19 cellular contexts compared by ENCODE assay signal in the genomic region with DNA sequence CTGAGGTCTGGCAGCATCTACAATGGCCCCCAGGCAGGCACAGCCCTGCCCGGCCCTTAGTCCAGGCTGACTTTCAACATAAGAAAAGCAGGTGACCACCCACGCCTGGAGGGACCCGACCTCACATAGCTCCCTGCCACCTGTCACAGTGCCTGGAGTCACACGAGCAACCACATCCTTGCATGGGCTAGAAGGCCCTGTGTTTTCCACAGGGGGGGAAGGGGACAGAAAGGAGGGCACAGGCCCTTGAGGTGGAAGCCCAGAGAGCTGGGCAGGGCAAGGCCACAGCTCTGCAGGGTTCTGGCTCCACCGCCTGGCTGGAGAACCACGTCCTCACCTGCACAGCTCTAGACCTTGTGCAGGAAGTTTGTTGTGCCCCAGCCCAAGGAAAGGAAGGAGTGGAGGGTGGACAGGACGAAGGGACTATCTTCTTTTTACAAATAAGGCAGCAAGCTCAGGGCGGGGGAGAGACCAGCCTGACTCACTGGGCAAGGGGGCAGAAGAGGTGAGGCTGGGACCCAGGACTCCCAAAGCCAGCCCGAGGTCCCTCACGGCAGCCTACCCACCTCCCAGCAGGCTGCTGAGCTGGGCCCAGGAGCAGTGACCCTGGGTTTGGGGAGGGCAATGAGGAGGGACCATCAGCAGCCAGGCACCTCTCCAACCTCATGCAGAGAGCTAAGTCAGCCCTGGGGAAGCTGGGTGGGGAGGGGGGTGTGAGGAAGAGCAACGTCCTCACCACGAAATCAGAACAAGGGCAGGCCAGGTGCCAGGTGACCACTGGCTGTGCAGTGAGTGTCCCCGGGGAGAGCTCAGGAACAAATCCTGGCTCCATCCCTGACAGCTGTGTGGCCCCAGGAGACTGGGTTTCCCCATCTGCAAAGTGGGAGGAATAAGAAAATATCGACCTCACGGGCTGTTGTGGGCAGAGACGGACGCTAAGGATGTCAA. TPM values are rescaled to one million over a fixed set of nuclear protein-coding genes. Genes with fewer than 3 reads are reported as not detected.
DNase-seq lines count a peak whose midpoint lies in the region; ATAC-seq, FAIRE-seq and TF ChIP-seq lines count a peak whose summit lies in the region.
"Had no signal": no experiment of that assay in that cellular context is flagged by ENCODE, and none has a peak within 500 bp of the region (broad histone marks: within the 10 kb centered on the region; RNA-seq: fewer than 3 reads in every experiment).

No MANE protein-coding gene starts in this region.

- H3K36me3 ChIP-seq in HEK293 (ENCODE audit: control insufficient read depth in 2 of 2, insufficient read depth in 1 of 2, low read length in 2 of 2) (no peaks in the 10 kb centered on the region), H1 (ENCODE audit: control insufficient read depth in 2 of 4, insufficient read depth in 4 of 4, low read length in 3 of 4) (no peaks in the 10 kb centered on the region)
- H3K36me3 ChIP-seq: vagina had no signal

- DNase-seq in activated naive CD8-positive, alpha-beta T cell treated with anti-CD3 and anti-CD28 coated beads for 36 hours: no peak
- DNase-seq in activated naive CD8-positive, alpha-beta T cell treated with anti-CD3 and anti-CD28 coated beads, Interleukin-2, amount 50 U/mL, for 24 hours: no peak
- DNase-seq in H1 (ENCODE audit: low read depth in 1 of 2, low spot score in 2 of 2): no peak
- no peak for DNase-seq in sciatic nerve (ENCODE audit: low spot score)
- DNase-seq: activated CD8-positive, alpha-beta memory T cell treated with anti-CD3 and anti-CD28 coated beads, Interleukin-2, amount 50 U/mL, for 48 hours; dermis blood vessel endothelial cell; KBM-7; NCI-H1694 treated with DMSO at 0.1 percent for 48 hours; NCI-H524 treated with DMSO at 0.1 percent for 48 hours; stimulated activated CD4-positive, alpha-beta T cell treated with anti-CD3 and anti-CD28 coated beads, Interleukin-2, amount 100 ng/mL, for 24 hours had no signal

- no peak overlapping the region for H2BK20ac ChIP-seq in H1 (ENCODE audit: low read length)

- H4K5ac ChIP-seq in H1 (ENCODE audit: insufficient read length, low read depth, low read length): no peak overlapping the region

- H4K20me1 ChIP-seq in H1 (replicated peaks in 1 of 2; ENCODE audit: control insufficient read depth in 1 of 2, insufficient read depth in 2 of 2, low read length in 2 of 2): no peaks in the 10 kb centered on the region

- intact Hi-C loops in sciatic nerve (cut with DNase I): no loop called here

- H3K4me1 Mint-ChIP-seq in activated naive CD8-positive, alpha-beta T cell treated with anti-CD3 and anti-CD28 coated beads for 36 hours: peaks cover 40% of the 10 kb centered on the region
- peaks cover 47% of the 10 kb centered on the region for H3K4me1 Mint-ChIP-seq in activated naive CD8-positive, alpha-beta T cell treated with anti-CD3 and anti-CD28 coated beads, Interleukin-2, amount 50 U/mL, for 24 hours

- H4K91ac ChIP-seq in H1 (replicated peaks; ENCODE audit: insufficient read length, low read length): no peak overlapping the region

- H3K23ac ChIP-seq in H1 (ENCODE audit: insufficient read length): no peak overlapping the region

- H2AFZ ChIP-seq in H1 (ENCODE audit: low read length): no peak overlapping the region

- no peak for FAIRE-seq in H1 (lab: Jason Lieb, UNC)
- FAIRE-seq: GM12891 had no signal

- no peak overlapping the region; a peak in 1 of 7 replicates for H3K9ac ChIP-seq in H1 (replicated peaks in 1 of 4; ENCODE audit: extremely low read depth in 1 of 4, low read depth in 3 of 4, low read length in 3 of 4)

- H3K4ac ChIP-seq in H1 (replicated peaks; ENCODE audit: insufficient read length, low read depth, low read length): no peak overlapping the region

- H2BK15ac ChIP-seq in H1 (ENCODE audit: low read length): peak overlapping the region; percentile 72; the same call in 1 of the 2 replicates

- no peak overlapping the region for H2BK5ac ChIP-seq in H1 (ENCODE audit: low read depth, low read length)

- H3K4me2 ChIP-seq in H1 (ENCODE audit: insufficient read depth in 1 of 2, low read depth in 2 of 2, low read length in 2 of 2): no peak overlapping the region

- peak overlapping the region; percentile 50; the same call in 1 of the 2 replicates for H2BK12ac ChIP-seq in H1 (ENCODE audit: low read depth, low read length)

- H3K14ac ChIP-seq in H1 (ENCODE audit: insufficient read length): no peak overlapping the region

- H3K27ac Mint-ChIP-seq in activated naive CD8-positive, alpha-beta T cell treated with anti-CD3 and anti-CD28 coated beads for 36 hours: peak overlapping the region; percentile 66
- H3K27ac Mint-ChIP-seq in activated naive CD8-positive, alpha-beta T cell treated with anti-CD3 and anti-CD28 coated beads, Interleukin-2, amount 50 U/mL, for 24 hours: no peak overlapping the region

- no peak for TF ChIP-seq EP300 in H1 (IDR thresholded peaks at IDR 0.05; ENCODE audit: borderline replicate concordance in 1 of 2, low read depth in 2 of 2, low read length in 2 of 2)

- H3K27ac ChIP-seq in HEK293 (ENCODE audit: extremely low read depth, low read depth, low read length) (no peak overlapping the region), H1 (ENCODE audit: low read depth, low read length) (no peak overlapping the region)
- H3K27ac ChIP-seq: vagina had no signal

- no peak overlapping the region; the same call in 1 of the 2 replicates for H4K8ac ChIP-seq in H1 (ENCODE audit: extremely low read depth, insufficient read depth, low read length)

- peaks cover 3% of the 10 kb centered on the region; the same call in 1 of the 2 replicates for H3K23me2 ChIP-seq in H1 (ENCODE audit: low read depth, low read length)

- 86% methylated on average over 17 of the region's 17 CpGs; no CpG with 5 or more reads in 1 of the 2 experiments for WGBS in H1 (ENCODE audit: extremely low coverage in 1 of 2, insufficient coverage in 1 of 2, insufficient read length in 1 of 2, insufficient replicate concordance in 2 of 2, low coverage in 1 of 2, low lambda C conversion rate in 2 of 2, missing lambda C conversion rate in 1 of 2), 2 experiments

- H3K9me3 Mint-ChIP-seq in activated naive CD8-positive, alpha-beta T cell treated with anti-CD3 and anti-CD28 coated beads for 36 hours: no peaks in the 10 kb centered on the region
- H3K9me3 Mint-ChIP-seq in activated naive CD8-positive, alpha-beta T cell treated with anti-CD3 and anti-CD28 coated beads, Interleukin-2, amount 50 U/mL, for 24 hours: no peaks in the 10 kb centered on the region

- no peaks in the 10 kb centered on the region for H3K36me3 Mint-ChIP-seq in activated naive CD8-positive, alpha-beta T cell treated with anti-CD3 and anti-CD28 coated beads for 36 hours
- no peaks in the 10 kb centered on the region for H3K36me3 Mint-ChIP-seq in activated naive CD8-positive, alpha-beta T cell treated with anti-CD3 and anti-CD28 coated beads, Interleukin-2, amount 50 U/mL, for 24 hours (ENCODE audit: low read depth)

- H3K4me3 ChIP-seq in HEK293 (ENCODE audit: low read depth, low read length): no peak overlapping the region
- no peak overlapping the region for H3K4me3 ChIP-seq in H1 (ENCODE audit: extremely low read depth in 1 of 4, insufficient read depth in 2 of 4, low read depth in 3 of 4, low read length in 4 of 4)
- H3K4me3 ChIP-seq: vagina had no signal

- no peak for ATAC-seq in activated naive CD8-positive, alpha-beta T cell treated with anti-CD3 and anti-CD28 coated beads, Interleukin-2, amount 50 U/mL, for 24 hours
- peak; percentile 11 for ATAC-seq in sciatic nerve
- ATAC-seq in HG02610 (IDR thresholded peaks at IDR 0.05; ENCODE audit: unreplicated experiment): no peak
- ATAC-seq in GM21529 (IDR thresholded peaks at IDR 0.05; ENCODE audit: unreplicated experiment): no peak
- no peak for ATAC-seq in GM19452 (IDR thresholded peaks at IDR 0.05; ENCODE audit: unreplicated experiment)

- POLR2A ChIA-PET in HEK293 (lab: Yijun Ruan, JAX): interaction anchor here (2.5 kb wide), 1 partner anchor 16 kb away, joined by 7 read pairs; no protein-coding TSS in a partner anchor
- POLR2A ChIA-PET in H1 (lab: Charles Lee; ENCODE audit: partially characterized antibody): interaction anchor here (1.2 to 1.3 kb wide), 2 partner anchors 16 to 114 kb away, joined by 3 to 4 read pairs; no protein-coding TSS in a partner anchor

- CTCF ChIA-PET in HEK293 (lab: Yijun Ruan, JAX) (interaction anchor here (1.0 to 3.6 kb wide), 3 partner anchors 15 to 22 kb away, joined by 3 to 15 read pairs (median 3); no protein-coding TSS in a partner anchor), H1 (lab: Charles Lee; ENCODE audit: partially characterized antibody) (interaction anchor here (0.6 to 2.2 kb wide), 9 partner anchors 12 to 136 kb away, joined by 3 to 10 read pairs (median 4); no protein-coding TSS in a partner anchor)

- no peaks in the 10 kb centered on the region for H3K79me1 ChIP-seq in H1 (ENCODE audit: low read depth, low read length)

- H3K18ac ChIP-seq in H1 (ENCODE audit: extremely low read depth, low read length): peak overlapping the region; percentile 60

- TF ChIP-seq CTCF in HEK293 (tag by site-specific recombination; IDR thresholded peaks at IDR 0.05) (no peak), H1 (IDR thresholded peaks at IDR 0.05; ENCODE audit: control extremely low read depth in 1 of 3, insufficient read depth in 1 of 3, low read depth in 1 of 3, low read length in 3 of 3) (no peak)

- TF ChIP-seq POLR2A in H1 (IDR thresholded peaks at IDR 0.05; ENCODE audit: control extremely low read depth in 1 of 2, low read depth in 2 of 2, low read length in 2 of 2): no peak

- no peaks in the 10 kb centered on the region for H3K27me3 Mint-ChIP-seq in activated naive CD8-positive, alpha-beta T cell treated with anti-CD3 and anti-CD28 coated beads for 36 hours
- no peaks in the 10 kb centered on the region for H3K27me3 Mint-ChIP-seq in activated naive CD8-positive, alpha-beta T cell treated with anti-CD3 and anti-CD28 coated beads, Interleukin-2, amount 50 U/mL, for 24 hours

- no peak overlapping the region for H2BK120ac ChIP-seq in H1 (replicated peaks; ENCODE audit: low read depth, low read length)

- TF ChIP-seq RAD21 in H1 (IDR thresholded peaks at IDR 0.05 in 1 of 2, conservative IDR thresholded peaks at IDR 0.05 in 1 of 2; ENCODE audit: low read depth in 2 of 2, low read length in 2 of 2): peak in 1 of 2 experiments; percentile 31; a peak in 2 of 4 replicates

- H3K56ac ChIP-seq in H1 (replicated peaks; ENCODE audit: insufficient read length, low read depth, low read length): no peak overlapping the region

- no peaks in the 10 kb centered on the region for H3K79me2 ChIP-seq in H1 (ENCODE audit: control insufficient read depth in 1 of 2, insufficient read depth in 2 of 2, low read length in 2 of 2)

- H3K4me3 Mint-ChIP-seq in activated naive CD8-positive, alpha-beta T cell treated with anti-CD3 and anti-CD28 coated beads for 36 hours: no peak overlapping the region
- no peak overlapping the region for H3K4me3 Mint-ChIP-seq in activated naive CD8-positive, alpha-beta T cell treated with anti-CD3 and anti-CD28 coated beads, Interleukin-2, amount 50 U/mL, for 24 hours

- no peaks in the 10 kb centered on the region for H3K27me3 ChIP-seq in H1 (replicated peaks in 1 of 4; ENCODE audit: control insufficient read depth in 3 of 4, extremely low read depth in 1 of 4, insufficient read depth in 3 of 4, low read length in 3 of 4)
- H3K27me3 ChIP-seq: vagina had no signal

- H3K4me1 ChIP-seq in HEK293 (ENCODE audit: control insufficient read depth, insufficient read depth, low read length) (peaks cover 3% of the 10 kb centered on the region; the same call in 1 of the 2 replicates), H1 (replicated peaks in 1 of 4; ENCODE audit: control insufficient read depth in 3 of 4, insufficient read depth in 4 of 4, low read length in 3 of 4) (peaks cover 3 to 15% (median 10%) of the 10 kb centered on the region in 4 experiments)

- no peaks in the 10 kb centered on the region for H3K9me3 ChIP-seq in HEK293 (ENCODE audit: control insufficient read depth, insufficient read depth, low read depth, low read length)
- H3K9me3 ChIP-seq in H1 (ENCODE audit: insufficient read depth in 2 of 2, low read depth in 1 of 2, low read length in 1 of 2): no peaks in the 10 kb centered on the region
- H3K9me3 ChIP-seq: vagina had no signal

- H2AK5ac ChIP-seq in H1 (ENCODE audit: low read depth, low read length): no peak overlapping the region

RNA-seq across cellular contexts. Expression of a gene that starts 4.3 kb away (rescaled TPM):
- 1 to 10 TPM; 2.7 to 3.2 TPM for total RNA-seq in activated naive CD8-positive, alpha-beta T cell treated with anti-CD3 and anti-CD28 coated beads for 36 hours
- 3.1 and 4.6 TPM in 2 replicates for total RNA-seq in H1 (2021; fragmentation: NEBNext Ultra II Directional; extraction: Animal tissue kit (Norgen Biotek cat#: 25700))
- 5.9 and 6.5 TPM in 2 replicates for polyA plus RNA-seq in H1 (2011; rRNA removed)
- polyA plus RNA-seq in H1 (2011; cell fraction: cytosol; rRNA removed): 5.7 TPM
- polyA plus RNA-seq in H1 (2011; cell fraction: nucleus; rRNA removed): 17.9 TPM
- polyA plus RNA-seq in H1 (2012, experiment 1 of 2): 4.9 to 6.3 TPM (median 5.5 TPM) in 4 replicates
- polyA plus RNA-seq in H1 (2012, experiment 2 of 2): 2.6 TPM
- polyA plus RNA-seq in H1 (2013, experiment 1 of 2): 5.6 TPM
- 6.5 TPM for polyA plus RNA-seq in H1 (2013, experiment 2 of 2)
- 5.3 and 5.7 TPM in 2 replicates for polyA minus RNA-seq in H1 (2011; rRNA and poly(A)+ RNA removed)
- 2.9 TPM for polyA minus RNA-seq in H1 (2011; cell fraction: cytosol; rRNA and poly(A)+ RNA removed)
- polyA minus RNA-seq in H1 (2011; cell fraction: nucleus; rRNA and poly(A)+ RNA removed): 11.6 TPM
- total RNA-seq in sciatic nerve: 7.8 TPM

RNA-seq across cellular contexts. Expression of a gene that starts 28.6 kb away (rescaled TPM):
- 1 to 10 TPM; 7.1 to 7.4 TPM for total RNA-seq in activated naive CD8-positive, alpha-beta T cell treated with anti-CD3 and anti-CD28 coated beads for 36 hours
- 0.22 and 0.54 TPM in 2 replicates for total RNA-seq in H1 (2021; fragmentation: NEBNext Ultra II Directional; extraction: Animal tissue kit (Norgen Biotek cat#: 25700))
- 0.61 and 0.77 TPM in 2 replicates for polyA plus RNA-seq in H1 (2011; rRNA removed)
- 0.54 TPM for polyA plus RNA-seq in H1 (2011; cell fraction: cytosol; rRNA removed)
- polyA plus RNA-seq in H1 (2011; cell fraction: nucleus; rRNA removed): 0.53 TPM
- 0.47 to 1.0 TPM (median 0.80 TPM) in 4 replicates for polyA plus RNA-seq in H1 (2012, experiment 1 of 2)
- polyA plus RNA-seq in H1 (2012, experiment 2 of 2): 0.73 TPM
- 0.14 TPM for polyA plus RNA-seq in H1 (2013, experiment 1 of 2)
- polyA plus RNA-seq in H1 (2013, experiment 2 of 2): 0.17 TPM
- 0.35 and 1.2 TPM in 2 replicates for polyA minus RNA-seq in H1 (2011; rRNA and poly(A)+ RNA removed)
- 0.73 TPM for polyA minus RNA-seq in H1 (2011; cell fraction: cytosol; rRNA and poly(A)+ RNA removed)
- polyA minus RNA-seq in H1 (2011; cell fraction: nucleus; rRNA and poly(A)+ RNA removed): 0.50 TPM
- total RNA-seq in sciatic nerve: not detected
- total RNA-seq: dermis blood vessel endothelial cell, fibroblast of lung, mesenteric fat pad, pulmonary artery endothelial cell, vagina had no signal
- polyA plus RNA-seq: fibroblast of lung had no signal

RNA-seq across cellular contexts. Expression of a gene that starts 34.0 kb away (rescaled TPM):
- total RNA-seq in activated naive CD8-positive, alpha-beta T cell treated with anti-CD3 and anti-CD28 coated beads for 36 hours: 100 to 1,000 TPM; 148 to 149 TPM
- total RNA-seq in H1 (2021; fragmentation: NEBNext Ultra II Directional; extraction: Animal tissue kit (Norgen Biotek cat#: 25700)): 0.67 and 1.3 TPM in 2 replicates
- 0.67 and 1.1 TPM in 2 replicates for polyA plus RNA-seq in H1 (2011; rRNA removed)
- polyA plus RNA-seq in H1 (2011; cell fraction: cytosol; rRNA removed): 0.48 TPM
- 0.96 TPM for polyA plus RNA-seq in H1 (2011; cell fraction: nucleus; rRNA removed)
- polyA plus RNA-seq in H1 (2012, experiment 1 of 2): 0.55 to 0.76 TPM (median 0.72 TPM) in 4 replicates
- polyA plus RNA-seq in H1 (2012, experiment 2 of 2): 0.80 TPM
- polyA plus RNA-seq in H1 (2013, experiment 1 of 2): 1.6 TPM
- 1.6 TPM for polyA plus RNA-seq in H1 (2013, experiment 2 of 2)
- polyA minus RNA-seq in H1 (2011; rRNA and poly(A)+ RNA removed): 0.85 and 1.0 TPM in 2 replicates
- polyA minus RNA-seq in H1 (2011; cell fraction: cytosol; rRNA and poly(A)+ RNA removed): 1.0 TPM
- 0.60 TPM for polyA minus RNA-seq in H1 (2011; cell fraction: nucleus; rRNA and poly(A)+ RNA removed)
- total RNA-seq in sciatic nerve: 3.7 TPM
- total RNA-seq: dermis blood vessel endothelial cell, fibroblast of lung had no signal

Comparison
In these comparisons a context has a peak if more than half of its experiments do, and no peak if none do; other contexts are left out.
1. RNA of a gene that starts 34.0 kb away (total RNA-seq): 148 to 149 TPM in activated naive CD8-positive, alpha-beta T cell treated with anti-CD3 and anti-CD28 coated beads for 36 hours; 3.7 TPM in sciatic nerve (single experiment) and 0.67 to 1.3 TPM in H1; every median in the first group is over 10 times any median in the second.